1 cellular context compared by ENCODE assay signal in the genomic region with DNA sequence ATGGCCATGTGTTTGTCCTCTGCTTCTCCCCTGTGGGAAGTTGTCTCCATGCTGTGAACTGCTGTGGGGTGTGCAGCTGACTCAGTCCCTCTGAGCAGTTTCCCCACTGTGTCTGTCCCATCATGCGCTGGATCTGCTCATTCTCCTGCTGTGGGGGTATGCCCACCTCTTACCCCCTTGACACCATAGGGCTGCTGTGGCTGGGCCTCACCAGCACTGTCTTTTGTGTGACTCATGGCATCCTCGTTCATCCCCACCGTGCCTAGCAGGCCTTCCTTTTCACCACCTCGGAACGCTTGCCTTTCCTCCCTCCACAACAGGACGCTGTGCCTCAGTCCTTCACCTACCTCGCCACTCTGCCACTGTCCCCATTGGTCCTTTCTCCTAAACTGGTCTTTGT.
TF ChIP-seq lines count a peak whose summit lies in the region.

No MANE protein-coding gene starts in this region.

TF ChIP-seq in GM23338, 12 proteins besides CTCF, POLR2A, EP300 and RAD21 (continued from another document):
- TF ChIP-seq, protein P1, sequence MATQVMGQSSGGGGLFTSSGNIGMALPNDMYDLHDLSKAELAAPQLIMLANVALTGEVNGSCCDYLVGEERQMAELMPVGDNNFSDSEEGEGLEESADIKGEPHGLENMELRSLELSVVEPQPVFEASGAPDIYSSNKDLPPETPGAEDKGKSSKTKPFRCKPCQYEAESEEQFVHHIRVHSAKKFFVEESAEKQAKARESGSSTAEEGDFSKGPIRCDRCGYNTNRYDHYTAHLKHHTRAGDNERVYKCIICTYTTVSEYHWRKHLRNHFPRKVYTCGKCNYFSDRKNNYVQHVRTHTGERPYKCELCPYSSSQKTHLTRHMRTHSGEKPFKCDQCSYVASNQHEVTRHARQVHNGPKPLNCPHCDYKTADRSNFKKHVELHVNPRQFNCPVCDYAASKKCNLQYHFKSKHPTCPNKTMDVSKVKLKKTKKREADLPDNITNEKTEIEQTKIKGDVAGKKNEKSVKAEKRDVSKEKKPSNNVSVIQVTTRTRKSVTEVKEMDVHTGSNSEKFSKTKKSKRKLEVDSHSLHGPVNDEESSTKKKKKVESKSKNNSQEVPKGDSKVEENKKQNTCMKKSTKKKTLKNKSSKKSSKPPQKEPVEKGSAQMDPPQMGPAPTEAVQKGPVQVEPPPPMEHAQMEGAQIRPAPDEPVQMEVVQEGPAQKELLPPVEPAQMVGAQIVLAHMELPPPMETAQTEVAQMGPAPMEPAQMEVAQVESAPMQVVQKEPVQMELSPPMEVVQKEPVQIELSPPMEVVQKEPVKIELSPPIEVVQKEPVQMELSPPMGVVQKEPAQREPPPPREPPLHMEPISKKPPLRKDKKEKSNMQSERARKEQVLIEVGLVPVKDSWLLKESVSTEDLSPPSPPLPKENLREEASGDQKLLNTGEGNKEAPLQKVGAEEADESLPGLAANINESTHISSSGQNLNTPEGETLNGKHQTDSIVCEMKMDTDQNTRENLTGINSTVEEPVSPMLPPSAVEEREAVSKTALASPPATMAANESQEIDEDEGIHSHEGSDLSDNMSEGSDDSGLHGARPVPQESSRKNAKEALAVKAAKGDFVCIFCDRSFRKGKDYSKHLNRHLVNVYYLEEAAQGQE (IDR thresholded peaks at IDR 0.05; ENCODE audit: unreplicated experiment), result no peak
- TF ChIP-seq POLR2AphosphoS5 (IDR thresholded peaks at IDR 0.05; ENCODE audit: low read depth), result no peak
- no peak for TF ChIP-seq EZH2phosphoT487 (IDR thresholded peaks at IDR 0.05; ENCODE audit: unreplicated experiment)
- TF ChIP-seq, protein P2, sequence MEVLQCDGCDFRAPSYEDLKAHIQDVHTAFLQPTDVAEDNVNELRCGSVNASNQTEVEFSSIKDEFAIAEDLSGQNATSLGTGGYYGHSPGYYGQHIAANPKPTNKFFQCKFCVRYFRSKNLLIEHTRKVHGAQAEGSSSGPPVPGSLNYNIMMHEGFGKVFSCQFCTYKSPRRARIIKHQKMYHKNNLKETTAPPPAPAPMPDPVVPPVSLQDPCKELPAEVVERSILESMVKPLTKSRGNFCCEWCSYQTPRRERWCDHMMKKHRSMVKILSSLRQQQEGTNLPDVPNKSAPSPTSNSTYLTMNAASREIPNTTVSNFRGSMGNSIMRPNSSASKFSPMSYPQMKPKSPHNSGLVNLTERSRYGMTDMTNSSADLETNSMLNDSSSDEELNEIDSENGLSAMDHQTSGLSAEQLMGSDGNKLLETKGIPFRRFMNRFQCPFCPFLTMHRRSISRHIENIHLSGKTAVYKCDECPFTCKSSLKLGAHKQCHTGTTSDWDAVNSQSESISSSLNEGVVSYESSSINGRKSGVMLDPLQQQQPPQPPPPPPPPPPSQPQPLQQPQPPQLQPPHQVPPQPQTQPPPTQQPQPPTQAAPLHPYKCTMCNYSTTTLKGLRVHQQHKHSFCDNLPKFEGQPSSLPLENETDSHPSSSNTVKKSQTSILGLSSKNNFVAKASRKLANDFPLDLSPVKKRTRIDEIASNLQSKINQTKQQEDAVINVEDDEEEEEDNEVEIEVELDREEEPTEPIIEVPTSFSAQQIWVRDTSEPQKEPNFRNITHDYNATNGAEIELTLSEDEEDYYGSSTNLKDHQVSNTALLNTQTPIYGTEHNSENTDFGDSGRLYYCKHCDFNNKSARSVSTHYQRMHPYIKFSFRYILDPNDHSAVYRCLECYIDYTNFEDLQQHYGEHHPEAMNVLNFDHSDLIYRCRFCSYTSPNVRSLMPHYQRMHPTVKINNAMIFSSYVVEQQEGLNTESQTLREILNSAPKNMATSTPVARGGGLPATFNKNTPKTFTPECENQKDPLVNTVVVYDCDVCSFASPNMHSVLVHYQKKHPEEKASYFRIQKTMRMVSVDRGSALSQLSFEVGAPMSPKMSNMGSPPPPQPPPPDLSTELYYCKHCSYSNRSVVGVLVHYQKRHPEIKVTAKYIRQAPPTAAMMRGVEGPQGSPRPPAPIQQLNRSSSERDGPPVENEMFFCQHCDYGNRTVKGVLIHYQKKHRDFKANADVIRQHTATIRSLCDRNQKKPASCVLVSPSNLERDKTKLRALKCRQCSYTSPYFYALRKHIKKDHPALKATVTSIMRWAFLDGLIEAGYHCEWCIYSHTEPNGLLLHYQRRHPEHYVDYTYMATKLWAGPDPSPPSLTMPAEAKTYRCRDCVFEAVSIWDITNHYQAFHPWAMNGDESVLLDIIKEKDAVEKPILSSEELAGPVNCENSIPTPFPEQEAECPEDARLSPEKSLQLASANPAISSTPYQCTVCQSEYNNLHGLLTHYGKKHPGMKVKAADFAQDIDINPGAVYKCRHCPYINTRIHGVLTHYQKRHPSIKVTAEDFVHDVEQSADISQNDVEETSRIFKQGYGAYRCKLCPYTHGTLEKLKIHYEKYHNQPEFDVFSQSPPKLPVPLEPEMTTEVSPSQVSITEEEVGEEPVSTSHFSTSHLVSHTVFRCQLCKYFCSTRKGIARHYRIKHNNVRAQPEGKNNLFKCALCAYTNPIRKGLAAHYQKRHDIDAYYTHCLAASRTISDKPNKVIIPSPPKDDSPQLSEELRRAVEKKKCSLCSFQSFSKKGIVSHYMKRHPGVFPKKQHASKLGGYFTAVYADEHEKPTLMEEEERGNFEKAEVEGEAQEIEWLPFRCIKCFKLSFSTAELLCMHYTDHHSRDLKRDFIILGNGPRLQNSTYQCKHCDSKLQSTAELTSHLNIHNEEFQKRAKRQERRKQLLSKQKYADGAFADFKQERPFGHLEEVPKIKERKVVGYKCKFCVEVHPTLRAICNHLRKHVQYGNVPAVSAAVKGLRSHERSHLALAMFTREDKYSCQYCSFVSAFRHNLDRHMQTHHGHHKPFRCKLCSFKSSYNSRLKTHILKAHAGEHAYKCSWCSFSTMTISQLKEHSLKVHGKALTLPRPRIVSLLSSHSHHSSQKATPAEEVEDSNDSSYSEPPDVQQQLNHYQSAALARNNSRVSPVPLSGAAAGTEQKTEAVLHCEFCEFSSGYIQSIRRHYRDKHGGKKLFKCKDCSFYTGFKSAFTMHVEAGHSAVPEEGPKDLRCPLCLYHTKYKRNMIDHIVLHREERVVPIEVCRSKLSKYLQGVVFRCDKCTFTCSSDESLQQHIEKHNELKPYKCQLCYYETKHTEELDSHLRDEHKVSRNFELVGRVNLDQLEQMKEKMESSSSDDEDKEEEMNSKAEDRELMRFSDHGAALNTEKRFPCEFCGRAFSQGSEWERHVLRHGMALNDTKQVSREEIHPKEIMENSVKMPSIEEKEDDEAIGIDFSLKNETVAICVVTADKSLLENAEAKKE (CRISPR knock-in tag; IDR thresholded peaks at IDR 0.05), result no peak
- TF ChIP-seq ZNF114 (CRISPR knock-in tag; IDR thresholded peaks at IDR 0.05), result no peak
